ENCODE assay signal across 20 cellular contexts in genomic region chr6:13683038-13683437, GRCh38. TPM values are rescaled to one million over a fixed set of nuclear protein-coding genes. Genes with fewer than 3 reads are reported as not detected.
A peak's percentile ranks its signal among the peaks of the same experiment; 100 is the strongest.
DNase-seq lines count a peak whose midpoint lies in the region; ATAC-seq, FAIRE-seq and TF ChIP-seq lines count a peak whose summit lies in the region.
"Had no signal": no experiment of that assay in that cellular context is flagged by ENCODE, and none has a peak within 500 bp of the region (broad histone marks: within the 10 kb centered on the region; RNA-seq: fewer than 3 reads in every experiment).

No MANE protein-coding gene starts in this region.

- TF ChIP-seq CTCF in hepatocyte (IDR thresholded peaks at IDR 0.05; ENCODE audit: poor library complexity) = no peak
- no peak for TF ChIP-seq CTCF in right lobe of liver (IDR thresholded peaks at IDR 0.05)

- H3K27ac Mint-ChIP-seq in activated T-helper 2 cell treated with anti-CD3 and anti-CD28 coated beads, Interferon-gamma antibody, Interleukin-2, Interleukin-4, amounts not matched to agents 10 μg/mL and 5 μg/mL and 100 μg/mL, durations not matched to agents 14 hours and 24 hours and 36 hours = peak overlapping the region; percentile 24
- peak overlapping the region; percentile 38 to 89 (median 79) for H3K27ac Mint-ChIP-seq in naive thymus-derived CD4-positive, alpha-beta T cell

- H3K27ac ChIP-seq in naive thymus-derived CD4-positive, alpha-beta T cell (ENCODE audit: low read depth, low read length) = no peak overlapping the region
- H3K27ac ChIP-seq in hepatocyte = no peak overlapping the region
- H3K27ac ChIP-seq in right lobe of liver = no peak overlapping the region
- H3K27ac ChIP-seq: heart left ventricle had no signal

- H3K36me3 Mint-ChIP-seq in activated T-cell treated with anti-CD3 and anti-CD28 coated beads, Interleukin-2, amount 50 U/mL, for 4 hours (ENCODE audit: insufficient read depth) = peaks cover 35% of the 10 kb centered on the region
- H3K36me3 Mint-ChIP-seq in activated T-helper 2 cell treated with anti-CD3 and anti-CD28 coated beads, Interferon-gamma antibody, Interleukin-2, Interleukin-4, amounts not matched to agents 10 μg/mL and 5 μg/mL and 100 μg/mL, durations not matched to agents 14 hours and 24 hours and 36 hours (ENCODE audit: low read depth) = peaks cover 54% of the 10 kb centered on the region
- H3K36me3 Mint-ChIP-seq in naive thymus-derived CD4-positive, alpha-beta T cell = peaks cover 0 to 30% (median 16%) of the 10 kb centered on the region in 5 donors

- no peaks in the 10 kb centered on the region for H3K9me3 ChIP-seq in naive thymus-derived CD4-positive, alpha-beta T cell (ENCODE audit: control insufficient read depth in 2 of 3, low read length in 3 of 3)
- H3K9me3 ChIP-seq in hepatocyte (ENCODE audit: low read depth) (no peaks in the 10 kb centered on the region), right lobe of liver (no peaks in the 10 kb centered on the region)

- peak; percentile 83 for FAIRE-seq in H54 (lab: Jason Lieb, UNC)
- FAIRE-seq: GM12878, H1, K562 had no signal

- no peak overlapping the region for H3K4me3 ChIP-seq in naive thymus-derived CD4-positive, alpha-beta T cell (ENCODE audit: low read length)
- H3K4me3 ChIP-seq in hepatocyte = no peak overlapping the region
- no peak overlapping the region for H3K4me3 ChIP-seq in right lobe of liver
- H3K4me3 ChIP-seq: GM12878, heart left ventricle, K562, skin epidermis had no signal

- no peaks in the 10 kb centered on the region for H3K36me3 ChIP-seq in naive thymus-derived CD4-positive, alpha-beta T cell (ENCODE audit: control insufficient read depth in 2 of 3, insufficient read depth in 3 of 3, low read length in 3 of 3)
- H3K36me3 ChIP-seq in hepatocyte (replicated peaks; ENCODE audit: insufficient read depth, low read depth) (no peaks in the 10 kb centered on the region), right lobe of liver (no peaks in the 10 kb centered on the region)
- H3K36me3 ChIP-seq: heart left ventricle had no signal

- peaks cover 46% of the 10 kb centered on the region for H4K20me1 ChIP-seq in hepatocyte (ENCODE audit: insufficient read depth, poor library complexity, severe bottlenecking)

- no peaks in the 10 kb centered on the region for H3K27me3 ChIP-seq in naive thymus-derived CD4-positive, alpha-beta T cell (ENCODE audit: control insufficient read depth in 2 of 2, insufficient read depth in 2 of 2, low read length in 2 of 2)
- H3K27me3 ChIP-seq in hepatocyte (no peaks in the 10 kb centered on the region), right lobe of liver (no peaks in the 10 kb centered on the region)
- H3K27me3 ChIP-seq: heart left ventricle had no signal

- no peaks in the 10 kb centered on the region for H3K27me3 Mint-ChIP-seq in activated T-cell treated with anti-CD3 and anti-CD28 coated beads, Interleukin-2, amount 50 U/mL, for 4 hours (ENCODE audit: low read depth)
- no peaks in the 10 kb centered on the region for H3K27me3 Mint-ChIP-seq in activated T-helper 2 cell treated with anti-CD3 and anti-CD28 coated beads, Interferon-gamma antibody, Interleukin-2, Interleukin-4, amounts not matched to agents 10 μg/mL and 5 μg/mL and 100 μg/mL, durations not matched to agents 14 hours and 24 hours and 36 hours (ENCODE audit: low read depth)
- no peaks in the 10 kb centered on the region for H3K27me3 Mint-ChIP-seq in naive thymus-derived CD4-positive, alpha-beta T cell

- H3K4me1 Mint-ChIP-seq in activated T-cell treated with anti-CD3 and anti-CD28 coated beads, Interleukin-2, amount 50 U/mL, for 4 hours (ENCODE audit: low read depth) = peaks cover 68% of the 10 kb centered on the region
- H3K4me1 Mint-ChIP-seq in activated T-helper 2 cell treated with anti-CD3 and anti-CD28 coated beads, Interferon-gamma antibody, Interleukin-2, Interleukin-4, amounts not matched to agents 10 μg/mL and 5 μg/mL and 100 μg/mL, durations not matched to agents 14 hours and 24 hours and 36 hours (ENCODE audit: low read depth) = peaks cover 46% of the 10 kb centered on the region
- peaks cover 45 to 82% (median 71%) of the 10 kb centered on the region in 7 donors for H3K4me1 Mint-ChIP-seq in naive thymus-derived CD4-positive, alpha-beta T cell

- peak overlapping the region; percentile 33 for H3K4me3 Mint-ChIP-seq in activated T-cell treated with anti-CD3 and anti-CD28 coated beads, Interleukin-2, amount 50 U/mL, for 4 hours
- H3K4me3 Mint-ChIP-seq in activated T-helper 2 cell treated with anti-CD3 and anti-CD28 coated beads, Interferon-gamma antibody, Interleukin-2, Interleukin-4, amounts not matched to agents 10 μg/mL and 5 μg/mL and 100 μg/mL, durations not matched to agents 14 hours and 24 hours and 36 hours (ENCODE audit: low read depth) = no peak overlapping the region
- H3K4me3 Mint-ChIP-seq in naive thymus-derived CD4-positive, alpha-beta T cell = peak overlapping the region; percentile 1 to 62 (median 8)

- intact Hi-C loops in activated T-helper 2 cell treated with anti-CD3 and anti-CD28 coated beads, Interferon-gamma antibody, Interleukin-2, Interleukin-4, amounts not matched to agents 10 μg/mL and 5 μg/mL and 100 μg/mL, durations not matched to agents 14 hours and 24 hours and 36 hours (cut with micrococcal nuclease) = no loop called here
- intact Hi-C loops in naive thymus-derived CD4-positive, alpha-beta T cell (cut with micrococcal nuclease) = loop anchor here in 1 of 2 donors (5.0 kb wide), 1 partner anchor 356 kb away; the partner anchor contains the start of gene TBC1D7
- intact Hi-C loops in right lobe of liver (cut with DNase I) = no loop called here

- H3K4me2 ChIP-seq in hepatocyte = no peak overlapping the region

- POLR2A ChIA-PET in naive thymus-derived CD4-positive, alpha-beta T cell (lab: Charles Lee) = no interaction called here

- no peak for ATAC-seq in activated T-cell treated with anti-CD3 and anti-CD28 coated beads, Interleukin-2, amount 50 U/mL, for 4 hours
- ATAC-seq in naive thymus-derived CD4-positive, alpha-beta T cell = no peak
- no peak for ATAC-seq in right lobe of liver
- ATAC-seq: GM12878, heart left ventricle, K562 had no signal

- DNase-seq in activated T-cell treated with anti-CD3 and anti-CD28 coated beads, Interleukin-2, amount 50 U/mL, for 4 hours = no peak
- DNase-seq in activated T-cell treated with anti-CD3 and anti-CD28 coated beads for 4 hours (no peak), H54 (ENCODE audit: insufficient read length, low spot score) (no peak), hepatocyte (ENCODE audit: low spot score) (no peak), nucleus accumbens (lab: John Stamatoyannopoulos, UW) (no peak), right lobe of liver (no peak)
- DNase-seq in activated T-helper 2 cell treated with anti-CD3 and anti-CD28 coated beads, Interferon-gamma antibody, Interleukin-2, Interleukin-4, amounts not matched to agents 10 μg/mL and 5 μg/mL and 100 μg/mL, durations not matched to agents 14 hours and 24 hours and 36 hours (ENCODE audit: low spot score) = no peak
- no peak for DNase-seq in naive thymus-derived CD4-positive, alpha-beta T cell
- DNase-seq: Calu3; effector CD4-positive, alpha-beta T cell; heart left ventricle; NCI-H1417; NCI-H2107; NCI-H446; occipital lobe; substantia nigra had no signal

- H2AFZ ChIP-seq in hepatocyte = no peak overlapping the region

- H3K9me2 ChIP-seq in hepatocyte (replicated peaks; ENCODE audit: insufficient read depth) = no peaks in the 10 kb centered on the region

- peaks cover 99% of the 10 kb centered on the region for H3K79me2 ChIP-seq in hepatocyte

- TF ChIP-seq POLR2A in H54 (IDR thresholded peaks at IDR 0.05; ENCODE audit: low read depth, low read length) (no peak), right lobe of liver (IDR thresholded peaks at IDR 0.05) (no peak)

- CTCF ChIA-PET in naive thymus-derived CD4-positive, alpha-beta T cell (lab: Charles Lee) = no interaction called here

- H3K9me3 Mint-ChIP-seq in activated T-cell treated with anti-CD3 and anti-CD28 coated beads, Interleukin-2, amount 50 U/mL, for 4 hours = no peaks in the 10 kb centered on the region
- H3K9me3 Mint-ChIP-seq in activated T-helper 2 cell treated with anti-CD3 and anti-CD28 coated beads, Interferon-gamma antibody, Interleukin-2, Interleukin-4, amounts not matched to agents 10 μg/mL and 5 μg/mL and 100 μg/mL, durations not matched to agents 14 hours and 24 hours and 36 hours = peaks cover 13% of the 10 kb centered on the region
- H3K9me3 Mint-ChIP-seq in naive thymus-derived CD4-positive, alpha-beta T cell = peaks cover 0 to 6% (median 0%) of the 10 kb centered on the region in 11 donors

- peaks cover 51 to 52% of the 10 kb centered on the region in 2 donors for H3K4me1 ChIP-seq in naive thymus-derived CD4-positive, alpha-beta T cell (ENCODE audit: control insufficient read depth in 2 of 2, insufficient read depth in 2 of 2, low read length in 2 of 2)
- H3K4me1 ChIP-seq in hepatocyte (ENCODE audit: insufficient read depth) (peaks cover 10% of the 10 kb centered on the region), right lobe of liver (peaks cover 0 to 13% (median 3%) of the 10 kb centered on the region in 4 donors)

RNA-seq across cellular contexts. Expression of gene RANBP9, which starts 28.6 kb away (rescaled TPM):
- 10 to 100 TPM; 49.2 to 61.3 (median 51.9) TPM for total RNA-seq in activated T-cell treated with anti-CD3 and anti-CD28 coated beads, Interleukin-2, amount 50 U/mL, for 4 hours
- 50.7 and 55.7 TPM in 2 replicates for total RNA-seq in activated T-helper 2 cell treated with anti-CD3 and anti-CD28 coated beads, Interferon-gamma antibody, Interleukin-2, Interleukin-4, amounts not matched to agents 10 μg/mL and 5 μg/mL and 100 μg/mL, durations not matched to agents 14 hours and 24 hours and 36 hours
- 10 to 100 TPM; 45.4 to 56.9 (median 49.2) TPM for total RNA-seq in naive thymus-derived CD4-positive, alpha-beta T cell
- polyA plus RNA-seq in naive thymus-derived CD4-positive, alpha-beta T cell = 1 to 10 TPM; 2.7 to 3.5 TPM
- 28.6 and 36.1 TPM in 2 replicates for total RNA-seq in hepatocyte
- polyA plus RNA-seq in hepatocyte = 20.1 and 24.2 TPM in 2 replicates
- 10 to 100 TPM; 14.1 to 17.9 (median 15.9) TPM for total RNA-seq in right lobe of liver
